In genomic region chr7:27662490-27663205, GRCh38 we compare ENCODE assay signal across 8 cellular contexts. TPM values are rescaled to one million over a fixed set of nuclear protein-coding genes. Genes with fewer than 3 reads are reported as not detected.
DNase-seq lines count a peak whose midpoint lies in the region; ATAC-seq and FAIRE-seq lines count a peak whose summit lies in the region.

HIBADH (minus strand) TSS chr7:27662883; CDS start chr7:27662788, 95 bp downstream.

- DNase-seq in AG20443 (ENCODE audit: low spot score): peak; percentile 98
- peak; percentile 99 for DNase-seq in NCI-H460 (ENCODE audit: extremely low read depth, low read depth)
- peak; percentile 90 for DNase-seq in activated CD4-positive, CD25-positive, alpha-beta regulatory T cell treated with anti-CD3 and anti-CD28 coated beads, Interleukin-2, amount 50 U/mL, for 72 hours
- DNase-seq in cerebellar nuclear complex (lab: John Stamatoyannopoulos, UW): peak; percentile 89 to 91
- DNase-seq in stimulated activated CD4-positive, alpha-beta T cell treated with anti-CD3 and anti-CD28 coated beads, Interleukin-12 subunit alpha, Interleukin-12 subunit beta, amount 100 ng/mL, for 4 hours: peak; percentile 89

- FAIRE-seq in islet of Langerhans (lab: Jason Lieb, UNC): peak; percentile 78

- peak; percentile 99 for ATAC-seq in GM19043 (IDR thresholded peaks at IDR 0.05; ENCODE audit: low read depth, unreplicated experiment)
- peak; percentile 99 for ATAC-seq in HG03378 (IDR thresholded peaks at IDR 0.05; ENCODE audit: unreplicated experiment)

RNA-seq across cellular contexts. Expression of gene HIBADH, which starts in this region (rescaled TPM):
- total RNA-seq in NCI-H460 (2014; rRNA removed; shearing (Covaris generic)): 94.7 and 104 TPM in 2 replicates
- polyA plus RNA-seq in NCI-H460 (2014; cell fraction: nucleus; rRNA removed): 97.6 and 103 TPM in 2 replicates

Comparison
In these comparisons a context has a peak if more than half of its experiments do, and no peak if none do; other contexts are left out.
1. Peak in every context shown above with its lines: DNase-seq and ATAC-seq.